In genomic region chr19:18093439-18094161, GRCh38 we compare ENCODE assay signal across 1 cellular context.
TF ChIP-seq lines count a peak whose summit lies in the region.

No MANE protein-coding gene starts in this region.

TF ChIP-seq in K562, 482 proteins besides CTCF, POLR2A, EP300 and RAD21 (continues in another document):
- TF ChIP-seq ZNF354B (CRISPR knock-in tag; IDR thresholded peaks at IDR 0.05) (no peak), RAD51 (IDR thresholded peaks at IDR 0.05; ENCODE audit: borderline replicate concordance, low read depth) (peak; percentile 97), TOE1 (IDR thresholded peaks at IDR 0.05; ENCODE audit: borderline replicate concordance) (peak; percentile 43; the same call in 1 of the 2 replicates), TOE1 (CRISPR knock-in tag; IDR thresholded peaks at IDR 0.05; ENCODE audit: borderline replicate concordance, low read depth) (no peak), YBX1 (IDR thresholded peaks at IDR 0.05) (no peak), MYBL2 (IDR thresholded peaks at IDR 0.05; ENCODE audit: low read depth) (peak; percentile 55), MYBL2 (CRISPR knock-in tag; IDR thresholded peaks at IDR 0.05; ENCODE audit: borderline replicate concordance) (no peak), ZNF511 (CRISPR knock-in tag; IDR thresholded peaks at IDR 0.05) (no peak), FOXJ2 (tag; IDR thresholded peaks at IDR 0.05) (no peak), ATF1 (CRISPR knock-in tag; IDR thresholded peaks at IDR 0.05) (no peak), ATF1 (tag; IDR thresholded peaks at IDR 0.05) (peak; percentile 39; the same call in 1 of the 2 replicates), ZNF76 (CRISPR knock-in tag; IDR thresholded peaks at IDR 0.05; ENCODE audit: borderline replicate concordance) (no peak), GABPA (tag; conservative IDR thresholded peaks at IDR 0.05; ENCODE audit: low read depth) (no peak), RBM17 (IDR thresholded peaks at IDR 0.05; ENCODE audit: borderline replicate concordance, low read depth, low read length) (no peak), RBM34 (IDR thresholded peaks at IDR 0.05; ENCODE audit: borderline replicate concordance, insufficient read depth, low read length) (no peak), ZNF583 (CRISPR knock-in tag; IDR thresholded peaks at IDR 0.05) (0 out of 2 replicates have a peak, but pooled peaks have one; percentile 73), ZNF79 (CRISPR knock-in tag; IDR thresholded peaks at IDR 0.05; ENCODE audit: low read depth) (0 out of 2 replicates have a peak, but pooled peaks have one; percentile 20), ZNF280B (CRISPR knock-in tag; IDR thresholded peaks at IDR 0.05) (no peak), ARID3B (CRISPR knock-in tag; IDR thresholded peaks at IDR 0.05; ENCODE audit: borderline replicate concordance) (no peak), CEBPG (CRISPR knock-in tag; IDR thresholded peaks at IDR 0.05) (no peak), CEBPG (tag; conservative IDR thresholded peaks at IDR 0.05 in 1 of 2, IDR thresholded peaks at IDR 0.05 in 1 of 2) (no peak), ZNF584 (CRISPR knock-in tag; IDR thresholded peaks at IDR 0.05; ENCODE audit: low read depth) (0 out of 2 replicates have a peak, but pooled peaks have one; percentile 14), FOS (IDR thresholded peaks at IDR 0.05; ENCODE audit: extremely low read depth, insufficient read length) (peak; percentile 73), FOXP4 (CRISPR knock-in tag; IDR thresholded peaks at IDR 0.05; ENCODE audit: borderline replicate concordance) (no peak), ZSCAN29 (IDR thresholded peaks at IDR 0.05) (no peak), NFXL1 (CRISPR knock-in tag; IDR thresholded peaks at IDR 0.05) (no peak), SNIP1 (IDR thresholded peaks at IDR 0.05; ENCODE audit: low read depth) (no peak), ZNF165 (CRISPR knock-in tag; IDR thresholded peaks at IDR 0.05; ENCODE audit: borderline replicate concordance) (no peak), ILF3 (IDR thresholded peaks at IDR 0.05; ENCODE audit: borderline replicate concordance) (no peak), TCF3 (CRISPR knock-in tag; IDR thresholded peaks at IDR 0.05) (no peak), BHLHE40 (IDR thresholded peaks at IDR 0.05; ENCODE audit: low read length) (no peak), TEAD2 (tag; IDR thresholded peaks at IDR 0.05) (no peak), ASH1L (IDR thresholded peaks at IDR 0.05; ENCODE audit: borderline replicate concordance, low read depth, partially characterized antibody) (peak; percentile 68), U2AF1 (optimal IDR thresholded peaks at IDR 0.05; ENCODE audit: low read depth, low read length) (no peak), POLR2AphosphoS5 (IDR thresholded peaks at IDR 0.05; ENCODE audit: control insufficient read depth, insufficient read depth, low read depth, low read length) (no peak), TCFL5 (CRISPR knock-in tag; conservative IDR thresholded peaks at IDR 0.05) (no peak), NR0B1 (IDR thresholded peaks at IDR 0.05; ENCODE audit: partially characterized antibody) (no peak), MTA3 (IDR thresholded peaks at IDR 0.05; ENCODE audit: borderline replicate concordance) (peak; percentile 29; the same call in 1 of the 2 replicates), MYNN (IDR thresholded peaks at IDR 0.05) (no peak), MYNN (CRISPR knock-in tag; IDR thresholded peaks at IDR 0.05) (no peak), SMAD4 (CRISPR knock-in tag; conservative IDR thresholded peaks at IDR 0.05) (peak; percentile 41; the same call in 1 of the 2 replicates), ZNF512 (tag; IDR thresholded peaks at IDR 0.05) (no peak), SOX6 (IDR thresholded peaks at IDR 0.05) (no peak), REST (CRISPR knock-in tag; IDR thresholded peaks at IDR 0.05; ENCODE audit: low read depth) (no peak), SRSF7 (optimal IDR thresholded peaks at IDR 0.05; ENCODE audit: low read depth, low read length) (no peak), ZBTB34 (CRISPR knock-in tag; IDR thresholded peaks at IDR 0.05) (no peak), GATAD2B (IDR thresholded peaks at IDR 0.05; ENCODE audit: borderline replicate concordance) (no peak), ETV1 (tag; conservative IDR thresholded peaks at IDR 0.05; ENCODE audit: low read depth) (no peak), ZNF717 (CRISPR knock-in tag; IDR thresholded peaks at IDR 0.05) (no peak), CCAR2 (IDR thresholded peaks at IDR 0.05; ENCODE audit: low read depth, low read length) (no peak), FOXK2 (conservative IDR thresholded peaks at IDR 0.05 in 1 of 2, IDR thresholded peaks at IDR 0.05 in 1 of 2; ENCODE audit: low read depth in 2 of 2) (no peak), PREB (CRISPR knock-in tag; IDR thresholded peaks at IDR 0.05) (no peak), TAF1 (IDR thresholded peaks at IDR 0.05; ENCODE audit: control insufficient read depth, extremely low read depth, insufficient read depth, low read length, severe bottlenecking) (no peak), ZNF133 (CRISPR knock-in tag; IDR thresholded peaks at IDR 0.05) (no peak), ZBTB33 (CRISPR knock-in tag; IDR thresholded peaks at IDR 0.05) (no peak)
